3 cellular contexts compared by ENCODE assay signal in genomic region chr2:176956791-176957190, GRCh38.
"Had no signal": no experiment of that assay in that cellular context is flagged by ENCODE, and none has a peak within 500 bp of the region (broad histone marks: within the 10 kb centered on the region; RNA-seq: fewer than 3 reads in every experiment).

No MANE protein-coding gene starts in this region.

- DNase-seq: GDM1, GF-D8 had no signal

- ATAC-seq: GM12878 had no signal
